12 cellular contexts compared by ENCODE assay signal in genomic region chr9:132260846-132261245, GRCh38.
"Had no signal": no experiment of that assay in that cellular context is flagged by ENCODE, and none has a peak within 500 bp of the region (broad histone marks: within the 10 kb centered on the region; RNA-seq: fewer than 3 reads in every experiment).

No MANE protein-coding gene starts in this region.

- H3K9me3 ChIP-seq: heart left ventricle, tibial artery had no signal

- H3K27ac ChIP-seq: heart left ventricle, parathyroid adenoma, tibial artery had no signal

- H3K4me3 ChIP-seq: heart left ventricle, tibial artery had no signal

- DNase-seq: activated CD8-positive, alpha-beta memory T cell treated with anti-CD3 and anti-CD28 coated beads, Interleukin-2, amount 10 ng/mL, durations not matched to agents 7 days and 5 days; activated gamma-delta T cell; activated naive CD8-positive, alpha-beta T cell treated with anti-CD3 and anti-CD28 coated beads for 36 hours; activated T-cell treated with anti-CD3 and anti-CD28 coated beads, Interleukin-2, amount 50 U/mL, for 4 hours; anterior cingulate cortex; foreskin melanocyte; heart left ventricle; stimulated activated CD4-positive, alpha-beta T cell treated with anti-CD3 and anti-CD28 coated beads, Interleukin-15, amount 100 ng/mL, for 24 hours; stimulated activated CD4-positive, alpha-beta T cell treated with anti-CD3 and anti-CD28 coated beads, Interleukin-4, amount 100 ng/mL, for 24 hours; tibial artery had no signal

- ATAC-seq: activated CD4-positive, CD25-positive, alpha-beta regulatory T cell treated with anti-CD3 and anti-CD28 coated beads, Interleukin-2, amount 50 U/mL, for 24 hours; activated CD8-positive, alpha-beta memory T cell treated with anti-CD3 and anti-CD28 coated beads, Interleukin-2, amount 10 ng/mL, durations not matched to agents 7 days and 5 days; activated T-cell treated with anti-CD3 and anti-CD28 coated beads, Interleukin-2, amount 50 U/mL, for 4 hours; heart left ventricle had no signal

- H3K27me3 ChIP-seq: heart left ventricle, tibial artery had no signal

- H3K4me1 ChIP-seq: parathyroid adenoma had no signal
